Comparison of ENCODE assay signal across 13 cellular contexts in genomic region chr15:89379423-89379735, GRCh38. TPM values are rescaled to one million over a fixed set of nuclear protein-coding genes. Genes with fewer than 3 reads are reported as not detected.
DNase-seq lines count a peak whose midpoint lies in the region; ATAC-seq, FAIRE-seq and TF ChIP-seq lines count a peak whose summit lies in the region.
"Had no signal": no experiment of that assay in that cellular context is flagged by ENCODE, and none has a peak within 500 bp of the region (broad histone marks: within the 10 kb centered on the region; RNA-seq: fewer than 3 reads in every experiment).

No MANE protein-coding gene starts in this region.

- peaks cover 22% of the 10 kb centered on the region for H3K27me3 Mint-ChIP-seq in activated naive CD8-positive, alpha-beta T cell
- peaks cover 58% of the 10 kb centered on the region for H3K27me3 Mint-ChIP-seq in activated naive CD8-positive, alpha-beta T cell treated with anti-CD3 and anti-CD28 coated beads, Interleukin-2, amount 50 U/mL, for 24 hours

- H3K27ac Mint-ChIP-seq in activated naive CD8-positive, alpha-beta T cell: no peak overlapping the region
- H3K27ac Mint-ChIP-seq in activated naive CD8-positive, alpha-beta T cell treated with anti-CD3 and anti-CD28 coated beads, Interleukin-2, amount 50 U/mL, for 24 hours: no peak overlapping the region

- H3K9me3 Mint-ChIP-seq in activated naive CD8-positive, alpha-beta T cell (ENCODE audit: low read depth): no peaks in the 10 kb centered on the region
- no peaks in the 10 kb centered on the region for H3K9me3 Mint-ChIP-seq in activated naive CD8-positive, alpha-beta T cell treated with anti-CD3 and anti-CD28 coated beads, Interleukin-2, amount 50 U/mL, for 24 hours

- ATAC-seq in activated naive CD8-positive, alpha-beta T cell treated with anti-CD3 and anti-CD28 coated beads, Interleukin-2, amount 50 U/mL, for 24 hours: no peak
- ATAC-seq in lower lobe of right lung: no peak
- ATAC-seq in GM18498 (IDR thresholded peaks at IDR 0.05; ENCODE audit: unreplicated experiment): no peak

- 27 to 36% methylated on average over 1 to 17 of the region's 17 CpGs for WGBS in testis, 2 donors

- intact Hi-C loops in lower lobe of right lung (cut with DNase I) (no loop called here), testis (cut with DNase I; ENCODE audit: low total_unique reads) (no loop called here)

- FAIRE-seq in GM12891 (lab: Jason Lieb, UNC): no peak
- FAIRE-seq: endothelial cell of umbilical vein, urothelium cell line had no signal

- H3K4me3 ChIP-seq in lower lobe of right lung (peak overlapping the region; percentile 47), testis (peak overlapping the region; percentile 60 to 74)

- TF ChIP-seq POLR2A in testis (IDR thresholded peaks at IDR 0.05) (no peak), GM12891 (IDR thresholded peaks at IDR 0.05; ENCODE audit: low read depth, low read length) (no peak)

- no peak for DNase-seq in activated naive CD8-positive, alpha-beta T cell treated with anti-CD3 and anti-CD28 coated beads, Interleukin-2, amount 50 U/mL, for 24 hours
- DNase-seq in lower lobe of right lung (no peak), testis (no peak), GM12891 (ENCODE audit: insufficient read length, low spot score) (no peak), SW480 (ENCODE audit: low spot score) (no peak)
- DNase-seq: activated CD4-positive, alpha-beta T cell treated with anti-CD3 and anti-CD28 coated beads, Interleukin-2, amount 50 U/mL, for 4 hours; anterior cingulate cortex; NCI-H1694 treated with DMSO at 0.1 percent for 48 hours had no signal

- peaks cover 2% of the 10 kb centered on the region for H3K36me3 Mint-ChIP-seq in activated naive CD8-positive, alpha-beta T cell
- no peaks in the 10 kb centered on the region for H3K36me3 Mint-ChIP-seq in activated naive CD8-positive, alpha-beta T cell treated with anti-CD3 and anti-CD28 coated beads, Interleukin-2, amount 50 U/mL, for 24 hours (ENCODE audit: low read depth)

- H3K4me1 ChIP-seq in lower lobe of right lung (peaks cover 17% of the 10 kb centered on the region), testis (peaks cover 18% of the 10 kb centered on the region)

- H3K9me3 ChIP-seq in lower lobe of right lung (no peaks in the 10 kb centered on the region), testis (no peaks in the 10 kb centered on the region)

- peak overlapping the region; percentile 67 for H3K4me3 Mint-ChIP-seq in activated naive CD8-positive, alpha-beta T cell
- H3K4me3 Mint-ChIP-seq in activated naive CD8-positive, alpha-beta T cell treated with anti-CD3 and anti-CD28 coated beads, Interleukin-2, amount 50 U/mL, for 24 hours: no peak overlapping the region

- H3K36me3 ChIP-seq in lower lobe of right lung (no peaks in the 10 kb centered on the region), testis (ENCODE audit: low read depth, missing control alignments) (no peaks in the 10 kb centered on the region)

- TF ChIP-seq CTCF in lower lobe of right lung (IDR thresholded peaks at IDR 0.05) (no peak), testis (IDR thresholded peaks at IDR 0.05) (no peak)

- H3K27me3 ChIP-seq in lower lobe of right lung (ENCODE audit: low read depth) (peaks cover 76% of the 10 kb centered on the region), testis (no peaks in the 10 kb centered on the region)

- peaks cover 10% of the 10 kb centered on the region for H3K4me1 Mint-ChIP-seq in activated naive CD8-positive, alpha-beta T cell (ENCODE audit: low read depth)
- peaks cover 3% of the 10 kb centered on the region for H3K4me1 Mint-ChIP-seq in activated naive CD8-positive, alpha-beta T cell treated with anti-CD3 and anti-CD28 coated beads, Interleukin-2, amount 50 U/mL, for 24 hours

- H3K27ac ChIP-seq in angular gyrus (ENCODE audit: low read depth, low read length) (peak overlapping the region; percentile 82), lower lobe of right lung (no peak overlapping the region), testis (peak overlapping the region; percentile 82 to 93)

TF ChIP-seq in GM12891, 5 proteins besides CTCF, POLR2A, EP300 and RAD21:
- TF ChIP-seq SPI1 (IDR thresholded peaks at IDR 0.05; ENCODE audit: low read depth, low read length): no peak
- TF ChIP-seq POLR2AphosphoS5 (IDR thresholded peaks at IDR 0.05; ENCODE audit: low read depth, low read length): no peak
- TF ChIP-seq POU2F2 (IDR thresholded peaks at IDR 0.05; ENCODE audit: low read depth, low read length): no peak
- TF ChIP-seq TAF1 (IDR thresholded peaks at IDR 0.05; ENCODE audit: low read depth, low read length): no peak
- no peak for TF ChIP-seq PAX5 (IDR thresholded peaks at IDR 0.05; ENCODE audit: insufficient read depth, low read length, severe bottlenecking)
TF ChIP-seq in GM12891: peak in this region for 0.

RNA-seq across cellular contexts. Expression of gene POLG, which starts 44.8 kb away (rescaled TPM):
- total RNA-seq in lower lobe of right lung (58.2 TPM), testis (10 to 100 TPM; 65.2 to 73.3 TPM)
- polyA plus RNA-seq in testis (ENCODE audit: insufficient read depth, low read depth, low replicate concordance): 31.6 TPM
- polyA plus RNA-seq in GM12891 (2012; ENCODE audit: low read depth, missing spikeins): 35.2 TPM
